In genomic region chr21:44407493-44407892, GRCh38 we compare ENCODE assay signal across 13 cellular contexts. TPM values are rescaled to one million over a fixed set of nuclear protein-coding genes. Genes with fewer than 3 reads are reported as not detected.
DNase-seq lines count a peak whose midpoint lies in the region; ATAC-seq and TF ChIP-seq lines count a peak whose summit lies in the region.
"Had no signal": no experiment of that assay in that cellular context is flagged by ENCODE, and none has a peak within 500 bp of the region (broad histone marks: within the 10 kb centered on the region; RNA-seq: fewer than 3 reads in every experiment).

No MANE protein-coding gene starts in this region.

- H3K4me1 ChIP-seq in esophagus muscularis mucosa: no peaks in the 10 kb centered on the region
- H3K4me1 ChIP-seq: parathyroid adenoma had no signal

- H3K4me1 Mint-ChIP-seq in T-helper 17 cell: peaks cover 2% of the 10 kb centered on the region
- H3K4me1 Mint-ChIP-seq in activated naive CD8-positive, alpha-beta T cell treated with anti-CD3 and anti-CD28 coated beads, Interleukin-2, amount 50 U/mL, for 24 hours: peaks cover 8% of the 10 kb centered on the region

- peak; percentile 19 for DNase-seq in H7
- DNase-seq in T-helper 17 cell: no peak
- peak; percentile 22 for DNase-seq in activated naive CD8-positive, alpha-beta T cell treated with anti-CD3 and anti-CD28 coated beads, Interleukin-2, amount 50 U/mL, for 24 hours
- DNase-seq in stimulated activated CD4-positive, alpha-beta T cell treated with anti-CD3 and anti-CD28 coated beads, Interleukin-4, amount 100 ng/mL, for 24 hours: peak; percentile 61
- no peak for DNase-seq in NCI-H1436 (lab: John Stamatoyannopoulos, UW)
- no peak for DNase-seq in SKM-1 treated with dmso at 0.1 percent for 144 hours (lab: John Stamatoyannopoulos, UW; ENCODE audit: unreplicated experiment)
- no peak for DNase-seq in esophagus muscularis mucosa (ENCODE audit: extremely low spot score)
- DNase-seq: Calu3, NCI-H1694 treated with DMSO at 0.1 percent for 48 hours had no signal

- peaks cover 5% of the 10 kb centered on the region for H3K36me3 Mint-ChIP-seq in T-helper 17 cell (ENCODE audit: low read depth)
- no peaks in the 10 kb centered on the region for H3K36me3 Mint-ChIP-seq in activated naive CD8-positive, alpha-beta T cell treated with anti-CD3 and anti-CD28 coated beads, Interleukin-2, amount 50 U/mL, for 24 hours (ENCODE audit: low read depth)

- intact Hi-C loops in esophagus muscularis mucosa (cut with DNase I): no loop called here

- TF ChIP-seq CTCF in esophagus muscularis mucosa (IDR thresholded peaks at IDR 0.05): no peak

- no peaks in the 10 kb centered on the region for H3K27me3 Mint-ChIP-seq in T-helper 17 cell
- no peaks in the 10 kb centered on the region for H3K27me3 Mint-ChIP-seq in activated naive CD8-positive, alpha-beta T cell treated with anti-CD3 and anti-CD28 coated beads, Interleukin-2, amount 50 U/mL, for 24 hours

- H3K27me3 ChIP-seq in H7 (ENCODE audit: control insufficient read depth, insufficient read depth, low read length) (no peaks in the 10 kb centered on the region), esophagus muscularis mucosa (peaks cover 0 to 28% (median 0%) of the 10 kb centered on the region in 4 donors)

- H3K9me3 Mint-ChIP-seq in activated naive CD8-positive, alpha-beta T cell treated with anti-CD3 and anti-CD28 coated beads, Interleukin-2, amount 50 U/mL, for 24 hours: no peaks in the 10 kb centered on the region

- H3K36me3 ChIP-seq in H7 (replicated peaks; ENCODE audit: control insufficient read depth, insufficient read depth, low read length) (no peaks in the 10 kb centered on the region), esophagus muscularis mucosa (no peaks in the 10 kb centered on the region)
- H3K36me3 ChIP-seq: thoracic aorta had no signal

- 79% methylated on average over 7 of the region's 7 CpGs for WGBS in esophagus muscularis mucosa

- H3K27ac Mint-ChIP-seq in T-helper 17 cell: peak overlapping the region; percentile 48
- H3K27ac Mint-ChIP-seq in activated naive CD8-positive, alpha-beta T cell treated with anti-CD3 and anti-CD28 coated beads, Interleukin-2, amount 50 U/mL, for 24 hours: no peak overlapping the region

- H3K4me3 Mint-ChIP-seq in T-helper 17 cell: no peak overlapping the region
- H3K4me3 Mint-ChIP-seq in activated naive CD8-positive, alpha-beta T cell treated with anti-CD3 and anti-CD28 coated beads, Interleukin-2, amount 50 U/mL, for 24 hours: peak overlapping the region; percentile 8

- no peak for ATAC-seq in T-helper 17 cell
- ATAC-seq in activated naive CD8-positive, alpha-beta T cell treated with anti-CD3 and anti-CD28 coated beads, Interleukin-2, amount 50 U/mL, for 24 hours: peak; percentile 88
- ATAC-seq: HCT116 had no signal

- H3K27ac ChIP-seq in esophagus muscularis mucosa (replicated peaks in 1 of 4): no peak overlapping the region
- H3K27ac ChIP-seq: epithelial cell of prostate, parathyroid adenoma, thoracic aorta had no signal

- TF ChIP-seq POLR2A in esophagus muscularis mucosa (IDR thresholded peaks at IDR 0.05; ENCODE audit: low read depth): no peak

- no peak overlapping the region for H3K4me3 ChIP-seq in H7 (ENCODE audit: insufficient read depth, low read depth, low read length)
- no peak overlapping the region for H3K4me3 ChIP-seq in esophagus muscularis mucosa
- H3K4me3 ChIP-seq: thoracic aorta had no signal

- TF ChIP-seq EP300 in esophagus muscularis mucosa (IDR thresholded peaks at IDR 0.05): no peak

- H3K9me3 ChIP-seq in T-helper 17 cell (ENCODE audit: control insufficient read depth, low read length, poor library complexity, severe bottlenecking): no peaks in the 10 kb centered on the region
- no peaks in the 10 kb centered on the region for H3K9me3 ChIP-seq in esophagus muscularis mucosa
- H3K9me3 ChIP-seq: thoracic aorta had no signal

RNA-seq across cellular contexts. Expression of gene LRRC3, which starts 47.8 kb away (rescaled TPM):
- total RNA-seq in H7 (2014; rRNA removed; shearing (Covaris generic)): 3.8 and 4.6 TPM in 2 replicates
- total RNA-seq in T-helper 17 cell (1 to 10 TPM in 1 of 2 donors, under 1 TPM in 1; 0.85 to 1.0 TPM), esophagus muscularis mucosa (1 to 10 TPM; 3.3 to 6.6 (median 5.3) TPM)

RNA-seq across cellular contexts. Expression of gene TRPM2, which starts 54.1 kb away (rescaled TPM):
- total RNA-seq in H7 (2014; rRNA removed; shearing (Covaris generic)): 0.42 and 0.48 TPM in 2 replicates
- total RNA-seq in T-helper 17 cell (10 to 100 TPM in 1 of 2 donors, 1 to 10 TPM in 1; 2.7 to 26.1 TPM), esophagus muscularis mucosa (1 to 10 TPM; 1.6 to 3.5 (median 2.7) TPM)
- total RNA-seq: Calu3 had no signal

Comparison
In these comparisons a context has a peak if more than half of its experiments do, and no peak if none do; other contexts are left out.
1. DNase-seq: peak in H7 (single experiment), activated naive CD8-positive, alpha-beta T cell treated with anti-CD3 and anti-CD28 coated beads, Interleukin-2, amount 50 U/mL, for 24 hours (single experiment) and stimulated activated CD4-positive, alpha-beta T cell treated with anti-CD3 and anti-CD28 coated beads, Interleukin-4, amount 100 ng/mL, for 24 hours (single experiment); none in T-helper 17 cell (0 of 3), NCI-H1436 (single experiment), SKM-1 treated with dmso at 0.1 percent for 144 hours (single experiment) and esophagus muscularis mucosa (single experiment).